In genomic region chr9:126705311-126705766, GRCh38 we compare ENCODE assay signal across 1 cellular context.
A peak's percentile ranks its signal among the peaks of the same experiment; 100 is the strongest.
TF ChIP-seq lines count a peak whose summit lies in the region.

No MANE protein-coding gene starts in this region.

TF ChIP-seq in HepG2, 621 proteins besides CTCF, POLR2A, EP300 and RAD21 (continued from another document and continues in another):
- TF ChIP-seq ZFP91 (CRISPR knock-in tag; IDR thresholded peaks at IDR 0.05; ENCODE audit: borderline replicate concordance) = 0 out of 2 replicates have a peak, but pooled peaks have one; percentile 17
- TF ChIP-seq TSC22D2 (CRISPR knock-in tag; IDR thresholded peaks at IDR 0.05; ENCODE audit: borderline replicate concordance) = 0 out of 2 replicates have a peak, but pooled peaks have one; percentile 77
- peak; percentile 40; the same call in 1 of the 2 replicates for TF ChIP-seq SAP130 (CRISPR knock-in tag; IDR thresholded peaks at IDR 0.05; ENCODE audit: low read depth)
- peak; percentile 62; the same call in 1 of the 2 replicates for TF ChIP-seq TFAP4 (IDR thresholded peaks at IDR 0.05; ENCODE audit: borderline replicate concordance, low read depth)
- no peak; the same call in 1 of the 2 replicates for TF ChIP-seq TBX2 (CRISPR knock-in tag; IDR thresholded peaks at IDR 0.05; ENCODE audit: borderline replicate concordance)
- peak; percentile 95 for TF ChIP-seq MLX (CRISPR knock-in tag; IDR thresholded peaks at IDR 0.05)
- peak; percentile 60; the same call in 1 of the 2 replicates for TF ChIP-seq BORCS8-MEF2B (CRISPR knock-in tag; IDR thresholded peaks at IDR 0.05)
- TF ChIP-seq ZSCAN29 (CRISPR knock-in tag; conservative IDR thresholded peaks at IDR 0.05) = no peak
- TF ChIP-seq ZNF354B (CRISPR knock-in tag; IDR thresholded peaks at IDR 0.05) = no peak
- peak; percentile 40; the same call in 1 of the 2 replicates for TF ChIP-seq ZBTB26 (CRISPR knock-in tag; IDR thresholded peaks at IDR 0.05; ENCODE audit: borderline replicate concordance)
- peak; percentile 46; the same call in 1 of the 2 replicates for TF ChIP-seq IRF2 (CRISPR knock-in tag; IDR thresholded peaks at IDR 0.05)
- peak; percentile 81 for TF ChIP-seq KDM2A (CRISPR knock-in tag; IDR thresholded peaks at IDR 0.05; ENCODE audit: borderline replicate concordance, low read depth)
- no peak for TF ChIP-seq CREB1 (IDR thresholded peaks at IDR 0.05)
- TF ChIP-seq CREB1 (CRISPR knock-in tag; IDR thresholded peaks at IDR 0.05) = no peak
- TF ChIP-seq KLF16 (CRISPR knock-in tag; IDR thresholded peaks at IDR 0.05) = peak in 1 of 2 experiments; percentile 62; a peak in 1 of 4 replicates
- peak; percentile 34; the same call in 1 of the 2 replicates for TF ChIP-seq MXD4 (CRISPR knock-in tag; IDR thresholded peaks at IDR 0.05)
- peak; percentile 33; the same call in 1 of the 2 replicates for TF ChIP-seq MNT (IDR thresholded peaks at IDR 0.05)
- peak; percentile 77 for TF ChIP-seq USF2 (IDR thresholded peaks at IDR 0.05; ENCODE audit: low read depth, low read length)
- TF ChIP-seq USF2 (CRISPR knock-in tag; IDR thresholded peaks at IDR 0.05; ENCODE audit: borderline replicate concordance) = peak; percentile 81; the same call in 1 of the 2 replicates
- TF ChIP-seq PAXIP1 (CRISPR knock-in tag; conservative IDR thresholded peaks at IDR 0.05) = no peak
- TF ChIP-seq ZNF331 (CRISPR knock-in tag; IDR thresholded peaks at IDR 0.05) = 0 out of 2 replicates have a peak, but pooled peaks have one; percentile 43
- peak; percentile 62; the same call in 1 of the 2 replicates for TF ChIP-seq RNF2 (conservative IDR thresholded peaks at IDR 0.05; ENCODE audit: low read depth)
- no peak for TF ChIP-seq SMAD9 (CRISPR knock-in tag; IDR thresholded peaks at IDR 0.05)
- peak; percentile 41; the same call in 1 of the 2 replicates for TF ChIP-seq NFKB2 (CRISPR knock-in tag; IDR thresholded peaks at IDR 0.05; ENCODE audit: borderline replicate concordance)
- no peak for TF ChIP-seq ZMAT3 (CRISPR knock-in tag; conservative IDR thresholded peaks at IDR 0.05)
- TF ChIP-seq DR1 (CRISPR knock-in tag; IDR thresholded peaks at IDR 0.05) = no peak
- peak; percentile 36; the same call in 1 of the 2 replicates for TF ChIP-seq SALL1 (CRISPR knock-in tag; IDR thresholded peaks at IDR 0.05)
- 0 out of 2 replicates have a peak, but pooled peaks have one; percentile 25 for TF ChIP-seq RBAK (CRISPR knock-in tag; IDR thresholded peaks at IDR 0.05)
- 0 out of 2 replicates have a peak, but pooled peaks have one; percentile 7 for TF ChIP-seq ZBTB33 (CRISPR knock-in tag; IDR thresholded peaks at IDR 0.05)
- no peak for TF ChIP-seq ZNF710 (CRISPR knock-in tag; IDR thresholded peaks at IDR 0.05; ENCODE audit: borderline replicate concordance)
- TF ChIP-seq SMC3 (IDR thresholded peaks at IDR 0.05; ENCODE audit: low read length) = peak; percentile 62
- no peak for TF ChIP-seq SNAI1 (CRISPR knock-in tag; IDR thresholded peaks at IDR 0.05; ENCODE audit: borderline replicate concordance)
- TF ChIP-seq PITX1 (CRISPR knock-in tag; IDR thresholded peaks at IDR 0.05) = 0 out of 2 replicates have a peak, but pooled peaks have one; percentile 28
- TF ChIP-seq HOXA3 (CRISPR knock-in tag; IDR thresholded peaks at IDR 0.05) = peak; percentile 25; the same call in 1 of the 2 replicates
- TF ChIP-seq PATZ1 (CRISPR knock-in tag; IDR thresholded peaks at IDR 0.05) = 0 out of 2 replicates have a peak, but pooled peaks have one; percentile 37
- TF ChIP-seq TFE3 (CRISPR knock-in tag; IDR thresholded peaks at IDR 0.05) = peak; percentile 90
- TF ChIP-seq ZNF558 (CRISPR knock-in tag; IDR thresholded peaks at IDR 0.05; ENCODE audit: borderline replicate concordance) = no peak
